In genomic region chr10:110845372-110845755, GRCh38 we compare ENCODE assay signal across 16 cellular contexts. TPM values are rescaled to one million over a fixed set of nuclear protein-coding genes. Genes with fewer than 3 reads are reported as not detected.
DNase-seq lines count a peak whose midpoint lies in the region; ATAC-seq and TF ChIP-seq lines count a peak whose summit lies in the region.
"Had no signal": no experiment of that assay in that cellular context is flagged by ENCODE, and none has a peak within 500 bp of the region (broad histone marks: within the 10 kb centered on the region; RNA-seq: fewer than 3 reads in every experiment).

No MANE protein-coding gene starts in this region.

- H3K27me3 ChIP-seq in mucosa of stomach (ENCODE audit: control insufficient read depth, insufficient read depth, low read length) (no peaks in the 10 kb centered on the region), stomach (no peaks in the 10 kb centered on the region)

- TF ChIP-seq CTCF in stomach (IDR thresholded peaks at IDR 0.05) = no peak

- no peaks in the 10 kb centered on the region for H3K9me3 Mint-ChIP-seq in T-helper 2 cell treated with Interferon-gamma antibody and Interleukin-4, amounts not matched to agents 5 μg/mL and 100 μg/mL, for 36 hours
- peaks cover 4% of the 10 kb centered on the region for H3K9me3 Mint-ChIP-seq in activated T-helper 17 cell treated with anti-CD3 and anti-CD28 coated beads, Interleukin-2, amount 50 U/mL, for 72 hours
- H3K9me3 Mint-ChIP-seq: activated T-helper 2 cell treated with anti-CD3 and anti-CD28 coated beads, Interferon-gamma antibody, Interleukin-2, Interleukin-4, amounts not matched to agents 10 μg/mL and 5 μg/mL and 100 μg/mL, durations not matched to agents 14 hours and 24 hours and 36 hours; CD8-positive, alpha-beta T cell had no signal

- H3K4me3 Mint-ChIP-seq in T-helper 2 cell treated with Interferon-gamma antibody and Interleukin-4, amounts not matched to agents 5 μg/mL and 100 μg/mL, for 36 hours = no peak overlapping the region
- H3K4me3 Mint-ChIP-seq in activated T-helper 17 cell treated with anti-CD3 and anti-CD28 coated beads, Interleukin-2, amount 50 U/mL, for 72 hours = no peak overlapping the region

- no peak for ATAC-seq in activated T-helper 17 cell treated with anti-CD3 and anti-CD28 coated beads, Interleukin-2, amount 50 U/mL, for 72 hours (replicated peaks)
- ATAC-seq: CD8-positive, alpha-beta T cell had no signal

- intact Hi-C loops in stomach (cut with DNase I; ENCODE audit: low total_unique reads) = no loop called here

- peaks cover 2% of the 10 kb centered on the region for H3K36me3 Mint-ChIP-seq in T-helper 2 cell treated with Interferon-gamma antibody and Interleukin-4, amounts not matched to agents 5 μg/mL and 100 μg/mL, for 36 hours (ENCODE audit: low read depth)
- H3K36me3 Mint-ChIP-seq in activated T-helper 17 cell treated with anti-CD3 and anti-CD28 coated beads, Interleukin-2, amount 50 U/mL, for 72 hours (ENCODE audit: low read depth) = no peaks in the 10 kb centered on the region
- H3K36me3 Mint-ChIP-seq: CD8-positive, alpha-beta T cell had no signal

- H3K4me1 ChIP-seq in mucosa of stomach (ENCODE audit: control insufficient read depth, insufficient read depth, low read length) = peaks cover 72% of the 10 kb centered on the region
- peaks cover 59 to 72% (median 66%) of the 10 kb centered on the region in 4 donors for H3K4me1 ChIP-seq in stomach

- H3K4me3 ChIP-seq in mucosa of stomach (ENCODE audit: low read length) (no peak overlapping the region), stomach (no peak overlapping the region)

- no peaks in the 10 kb centered on the region for H3K36me3 ChIP-seq in mucosa of stomach (ENCODE audit: control insufficient read depth, insufficient read depth, low read length)
- no peaks in the 10 kb centered on the region for H3K36me3 ChIP-seq in stomach

- peak overlapping the region; percentile 39 for H3K27ac Mint-ChIP-seq in T-helper 2 cell treated with Interferon-gamma antibody and Interleukin-4, amounts not matched to agents 5 μg/mL and 100 μg/mL, for 36 hours
- peak overlapping the region; percentile 45 for H3K27ac Mint-ChIP-seq in activated T-helper 17 cell treated with anti-CD3 and anti-CD28 coated beads, Interleukin-2, amount 50 U/mL, for 72 hours
- H3K27ac Mint-ChIP-seq: activated T-helper 2 cell treated with anti-CD3 and anti-CD28 coated beads, Interferon-gamma antibody, Interleukin-2, Interleukin-4, amounts not matched to agents 10 μg/mL and 5 μg/mL and 100 μg/mL, durations not matched to agents 14 hours and 24 hours and 36 hours; CD8-positive, alpha-beta T cell had no signal

- WGBS in stomach, 5 donors = 25 to 42% (median 27%) methylated on average over 1 of the region's 1 CpG

- peak overlapping the region; percentile 84 to 96 (median 89) for H3K27ac ChIP-seq in stomach

- DNase-seq in T-helper 2 cell treated with Interferon-gamma antibody and Interleukin-4, amounts not matched to agents 5 μg/mL and 100 μg/mL, for 36 hours (ENCODE audit: low spot score) = no peak
- DNase-seq in T-helper 2 cell (no peak), stomach (no peak), SHP77 (lab: John Stamatoyannopoulos, UW) (no peak), NCI-H2227 treated with DMSO at 0.1 percent for 48 hours (lab: John Stamatoyannopoulos, UW) (no peak), NCI-H345 treated with DMSO at 0.1 percent for 48 hours (lab: John Stamatoyannopoulos, UW; ENCODE audit: unreplicated experiment) (no peak)
- DNase-seq: activated CD4-positive, CD25-positive, alpha-beta regulatory T cell; EL; HCEC 1CT; hypothalamus; midbrain; stimulated activated naive CD4-positive, alpha-beta T cell had no signal

- TF ChIP-seq EP300 in stomach (IDR thresholded peaks at IDR 0.05) = no peak

- no peak for TF ChIP-seq POLR2A in stomach (IDR thresholded peaks at IDR 0.05)

- H3K4me1 Mint-ChIP-seq in T-helper 2 cell treated with Interferon-gamma antibody and Interleukin-4, amounts not matched to agents 5 μg/mL and 100 μg/mL, for 36 hours (ENCODE audit: low read depth) = peaks cover 52% of the 10 kb centered on the region
- peaks cover 28% of the 10 kb centered on the region for H3K4me1 Mint-ChIP-seq in activated T-helper 17 cell treated with anti-CD3 and anti-CD28 coated beads, Interleukin-2, amount 50 U/mL, for 72 hours

- H3K27me3 Mint-ChIP-seq in T-helper 2 cell treated with Interferon-gamma antibody and Interleukin-4, amounts not matched to agents 5 μg/mL and 100 μg/mL, for 36 hours (ENCODE audit: low read depth) = no peaks in the 10 kb centered on the region
- H3K27me3 Mint-ChIP-seq in activated T-helper 17 cell treated with anti-CD3 and anti-CD28 coated beads, Interleukin-2, amount 50 U/mL, for 72 hours = no peaks in the 10 kb centered on the region

- H3K9me3 ChIP-seq in mucosa of stomach (ENCODE audit: control insufficient read depth, low read length) = no peaks in the 10 kb centered on the region
- H3K9me3 ChIP-seq in stomach = no peaks in the 10 kb centered on the region

- peak overlapping the region; percentile 25 for H3K9ac ChIP-seq in mucosa of stomach (ENCODE audit: low read length)

RNA-seq across cellular contexts. Expression of gene PDCD4, which starts 26.4 kb away (rescaled TPM):
- 100 to 1,000 TPM in 1 of 2 donors, 10 to 100 TPM in 1; 59.0 to 140 TPM for total RNA-seq in activated T-helper 17 cell treated with anti-CD3 and anti-CD28 coated beads, Interleukin-2, amount 50 U/mL, for 72 hours
- 100 to 1,000 TPM in 3 of 5 donors, 10 to 100 TPM in 2; 39.3 to 605 (median 130) TPM for total RNA-seq in stomach
- 100 to 1,000 TPM; 111 to 122 (median 115) TPM for polyA plus RNA-seq in stomach
